Comparison of ENCODE assay signal across 1 cellular context in genomic region chr20:3766381-3766780, GRCh38.
TF ChIP-seq lines count a peak whose summit lies in the region.

No MANE protein-coding gene starts in this region.

TF ChIP-seq in GM12878, 131 proteins besides CTCF, POLR2A, EP300 and RAD21:
- TF ChIP-seq PML (IDR thresholded peaks at IDR 0.05; ENCODE audit: low read length), result no peak
- no peak for TF ChIP-seq ZBTB33 (IDR thresholded peaks at IDR 0.05)
